In the genomic region with DNA sequence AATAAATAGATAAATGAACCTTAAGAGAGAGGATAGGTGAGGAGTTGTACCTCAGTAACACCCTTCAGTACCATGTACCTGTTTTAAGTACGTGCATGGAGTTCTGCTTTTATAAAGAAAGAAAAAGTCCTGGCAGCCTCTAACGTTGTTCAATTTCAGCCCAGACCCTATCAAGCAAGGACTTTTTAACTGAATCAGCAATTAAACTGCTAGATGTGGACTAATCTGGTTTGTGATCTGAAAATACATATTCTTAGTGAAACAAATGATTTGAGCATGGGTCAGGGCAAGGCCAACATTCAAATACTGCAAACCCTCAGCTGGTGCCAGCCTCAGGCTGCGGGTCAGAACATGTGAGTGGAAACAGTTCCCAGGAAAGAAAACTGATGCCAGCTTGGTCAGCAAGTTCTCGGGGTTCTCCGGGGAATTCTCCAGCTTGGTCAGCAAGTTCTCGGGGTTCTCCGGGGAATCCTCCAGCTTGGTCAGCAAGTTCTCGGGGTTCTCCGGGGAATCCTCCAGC, we compare ENCODE assay signal across 17 cellular contexts.
DNase-seq lines count a peak whose midpoint lies in the region; ATAC-seq and TF ChIP-seq lines count a peak whose summit lies in the region.
"Had no signal": no experiment of that assay in that cellular context is flagged by ENCODE, and none has a peak within 500 bp of the region (broad histone marks: within the 10 kb centered on the region; RNA-seq: fewer than 3 reads in every experiment).

No MANE protein-coding gene starts in this region.

- H3K36me3 Mint-ChIP-seq in immature natural killer cell = no peaks in the 10 kb centered on the region

- H3K4me2 ChIP-seq in osteoblast (ENCODE audit: insufficient read depth, low read length) = no peak overlapping the region
- H3K4me2 ChIP-seq: KMS-11 had no signal

- H3K4me1 ChIP-seq in osteoblast (ENCODE audit: insufficient read depth, low read length) = peaks cover 20% of the 10 kb centered on the region
- peaks cover 68% of the 10 kb centered on the region for H3K4me1 ChIP-seq in stomach smooth muscle (ENCODE audit: control insufficient read depth, insufficient read depth, low read length)
- H3K4me1 ChIP-seq: HAP-1, SJCRH30 had no signal

- no peaks in the 10 kb centered on the region for H3K4me1 Mint-ChIP-seq in immature natural killer cell

- H3K9me3 ChIP-seq in osteoblast (ENCODE audit: low read depth, low read length) (no peaks in the 10 kb centered on the region), stomach smooth muscle (ENCODE audit: control insufficient read depth in 2 of 2, low read length in 2 of 2) (no peaks in the 10 kb centered on the region)
- H3K9me3 ChIP-seq: HAP-1, SJCRH30 had no signal

- TF ChIP-seq CTCF in LNCaP clone FGC (IDR thresholded peaks at IDR 0.05; ENCODE audit: control insufficient read depth, extremely low read depth, insufficient read depth) (no peak), osteoblast (IDR thresholded peaks at IDR 0.05; ENCODE audit: extremely low read depth, low read depth, low read length) (no peak)

- H3K27ac Mint-ChIP-seq in immature natural killer cell = no peak overlapping the region
- H3K27ac Mint-ChIP-seq: CD4-positive, alpha-beta T cell had no signal

- H3K36me3 ChIP-seq in osteoblast (ENCODE audit: insufficient read depth, low read length) = no peaks in the 10 kb centered on the region
- peaks cover 0 to 4% of the 10 kb centered on the region in 2 donors for H3K36me3 ChIP-seq in stomach smooth muscle (ENCODE audit: control insufficient read depth in 2 of 2, insufficient read depth in 2 of 2, low read length in 2 of 2)
- H3K36me3 ChIP-seq: SJCRH30 had no signal

- H3K9me3 Mint-ChIP-seq in immature natural killer cell = no peaks in the 10 kb centered on the region
- H3K9me3 Mint-ChIP-seq: CD4-positive, alpha-beta T cell had no signal

- H3K27ac ChIP-seq in osteoblast (ENCODE audit: low read depth, low read length) (peak overlapping the region; percentile 25), stomach smooth muscle (ENCODE audit: low read length) (peak overlapping the region; percentile 11)
- H3K27ac ChIP-seq: KMS-11, SJCRH30 had no signal

- DNase-seq in LNCaP clone FGC (ENCODE audit: low read depth) (peak; percentile 44), fibroblast of gingiva (ENCODE audit: low read depth) (peak; percentile 73), osteoblast (ENCODE audit: insufficient read length, low spot score, missing footprints) (peak; percentile 22), immature natural killer cell (no peak), iPS-NIHi7 (ENCODE audit: extremely low spot score) (no peak)
- DNase-seq: CD4-positive, alpha-beta T cell; EL; NCI-H1092; NCI-H146; NCI-H2081; NCI-H748 treated with DMSO at 0.1 percent for 48 hours; PC-3; SJCRH30 had no signal

- H4K20me1 ChIP-seq in osteoblast (ENCODE audit: insufficient read depth, low read length) = peaks cover 12% of the 10 kb centered on the region

- no peak overlapping the region for H3K9ac ChIP-seq in stomach smooth muscle (ENCODE audit: low read length in 2 of 2)
- H3K9ac ChIP-seq: KMS-11 had no signal

- no peak overlapping the region for H3K4me3 ChIP-seq in LNCaP clone FGC (ENCODE audit: low read depth, low read length)
- H3K4me3 ChIP-seq in osteoblast (ENCODE audit: insufficient read depth, low read length) = no peak overlapping the region
- H3K4me3 ChIP-seq in stomach smooth muscle (ENCODE audit: low read length in 2 of 2) = no peak overlapping the region
- H3K4me3 ChIP-seq: HAP-1, SJCRH30 had no signal

- peaks cover 3 to 11% (median 7%) of the 10 kb centered on the region in 3 donors for H3K27me3 Mint-ChIP-seq in immature natural killer cell (ENCODE audit: low read depth in 3 of 3)

- H2AFZ ChIP-seq in osteoblast (ENCODE audit: low read length) = no peak overlapping the region

- no peak overlapping the region for H3K4me3 Mint-ChIP-seq in immature natural killer cell
- H3K4me3 Mint-ChIP-seq: CD4-positive, alpha-beta T cell had no signal

- no peaks in the 10 kb centered on the region for H3K27me3 ChIP-seq in osteoblast (ENCODE audit: insufficient read depth, low read length)
- H3K27me3 ChIP-seq in stomach smooth muscle (ENCODE audit: control insufficient read depth in 1 of 2, insufficient read depth in 2 of 2, low read length in 2 of 2) = no peaks in the 10 kb centered on the region
- H3K27me3 ChIP-seq: SJCRH30 had no signal

- no peaks in the 10 kb centered on the region for H3K79me2 ChIP-seq in osteoblast (ENCODE audit: insufficient read depth, low read length)

- ATAC-seq in HG02852 (IDR thresholded peaks at IDR 0.05; ENCODE audit: unreplicated experiment) = no peak
- ATAC-seq: PC-3 had no signal

Comparison
In these comparisons a context has a peak if more than half of its experiments do, and no peak if none do; other contexts are left out.
1. DNase-seq: peak in LNCaP clone FGC (single experiment), fibroblast of gingiva (single experiment) and osteoblast (single experiment); none in immature natural killer cell (0 of 3) and iPS-NIHi7 (single experiment).